ENCODE assay signal across 8 cellular contexts in the genomic region with DNA sequence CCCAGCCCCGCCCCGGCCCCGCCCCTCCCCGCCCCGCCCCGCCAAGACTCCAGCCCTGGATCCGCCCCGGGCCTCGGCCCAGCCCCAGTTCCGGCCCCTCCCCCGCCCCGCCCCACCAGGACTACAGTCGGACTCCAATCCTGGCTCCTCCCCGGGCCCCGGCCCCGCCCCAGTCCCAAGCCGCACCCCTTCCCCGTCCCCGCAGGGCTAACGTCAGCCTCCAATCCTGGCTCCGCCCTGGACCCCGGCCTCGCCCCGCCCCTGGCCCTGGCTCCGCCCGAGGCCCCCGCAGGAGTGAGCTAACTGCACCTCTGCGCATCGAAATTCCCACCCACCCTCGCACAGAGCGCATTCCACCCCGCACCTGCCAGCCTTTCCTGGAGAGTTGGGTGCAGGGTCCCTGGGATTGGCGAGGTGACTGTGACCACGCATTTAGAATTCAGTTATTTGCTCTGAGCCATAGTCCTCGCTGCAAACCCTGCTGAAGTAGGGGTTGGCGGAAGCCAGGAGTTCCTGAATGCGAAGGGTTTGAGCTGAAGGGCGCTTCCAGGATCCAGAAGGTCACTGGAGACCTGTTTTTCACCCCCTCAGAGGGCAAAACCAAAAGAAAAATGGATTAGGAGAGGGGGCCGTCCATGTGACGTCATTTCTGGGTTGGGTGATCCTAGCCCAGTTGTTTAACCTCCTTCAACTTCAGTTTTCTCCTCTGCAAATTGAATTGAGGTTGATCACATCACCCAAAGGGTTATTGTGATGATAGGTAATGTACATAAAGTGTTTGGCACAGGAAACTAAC. TPM values are rescaled to one million over a fixed set of nuclear protein-coding genes. Genes with fewer than 3 reads are reported as not detected.
DNase-seq lines count a peak whose midpoint lies in the region; ATAC-seq and TF ChIP-seq lines count a peak whose summit lies in the region.

No MANE protein-coding gene starts in this region.

- ATAC-seq in GM19035 (IDR thresholded peaks at IDR 0.05; ENCODE audit: unreplicated experiment) (peak; percentile 81), HG03280 (IDR thresholded peaks at IDR 0.05; ENCODE audit: unreplicated experiment) (peak; percentile 85)

- DNase-seq in AG09319 (ENCODE audit: extremely low read depth, low read depth) (peak; percentile 82), NCI-H345 treated with DMSO at 0.1 percent for 48 hours (lab: John Stamatoyannopoulos, UW; ENCODE audit: unreplicated experiment) (peak; percentile 92), cerebellum (ENCODE audit: low spot score) (peak; percentile 99), kidney glomerular epithelial cell (lab: John Stamatoyannopoulos, UW) (peak; percentile 78)
- peak; percentile 96 for DNase-seq in activated CD4-positive, alpha-beta T cell treated with anti-CD3 and anti-CD28 coated beads for 1 hour
- peak; percentile 99 for DNase-seq in stimulated activated CD4-positive, alpha-beta T cell treated with anti-CD3 and anti-CD28 coated beads, Interleukin-15, amount 100 ng/mL, for 24 hours

- TF ChIP-seq CTCF in AG09319 (IDR thresholded peaks at IDR 0.05; ENCODE audit: low read depth, low read length): no peak

RNA-seq across cellular contexts. Expression of a gene that starts 0.6 kb away (rescaled TPM):
- 24.0 TPM for total RNA-seq in cerebellum

RNA-seq across cellular contexts. Expression of a gene that starts 16.5 kb away (rescaled TPM):
- total RNA-seq in cerebellum: 118 TPM

RNA-seq across cellular contexts. Expression of a gene that starts 17.7 kb away (rescaled TPM):
- 12.0 TPM for total RNA-seq in cerebellum

RNA-seq across cellular contexts. Expression of a gene that starts 29.1 kb away (rescaled TPM):
- total RNA-seq in cerebellum: 3.4 TPM

RNA-seq across cellular contexts. Expression of a gene that starts 52.4 kb away (rescaled TPM):
- total RNA-seq in cerebellum: 0.64 TPM

Comparison
In these comparisons a context has a peak if more than half of its experiments do, and no peak if none do; other contexts are left out.
1. Peak in every context shown above with its lines: DNase-seq and ATAC-seq.